1 cellular context compared by ENCODE assay signal in the genomic region with DNA sequence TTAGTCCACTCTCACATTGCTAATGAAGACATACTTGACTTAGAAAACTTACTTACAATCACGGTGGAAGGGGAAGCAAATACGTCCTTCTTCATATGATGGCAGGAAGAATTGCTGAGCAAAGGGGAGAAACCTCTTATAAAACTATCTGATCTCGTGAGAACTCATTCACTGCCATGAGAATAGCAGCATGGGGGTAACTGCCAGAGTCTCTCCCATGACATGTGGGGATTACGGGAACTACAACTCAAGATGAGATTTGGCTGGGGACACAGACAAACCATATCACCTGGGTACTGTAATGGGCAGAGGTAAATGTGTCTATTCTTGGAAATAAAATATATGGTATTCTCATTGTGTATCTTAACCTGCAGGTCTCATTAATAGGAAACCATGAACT.
TF ChIP-seq lines count a peak whose summit lies in the region.

No MANE protein-coding gene starts in this region.

TF ChIP-seq in GM23338, 12 proteins besides CTCF, POLR2A, EP300 and RAD21 (continued from another document):
- TF ChIP-seq, protein P1, sequence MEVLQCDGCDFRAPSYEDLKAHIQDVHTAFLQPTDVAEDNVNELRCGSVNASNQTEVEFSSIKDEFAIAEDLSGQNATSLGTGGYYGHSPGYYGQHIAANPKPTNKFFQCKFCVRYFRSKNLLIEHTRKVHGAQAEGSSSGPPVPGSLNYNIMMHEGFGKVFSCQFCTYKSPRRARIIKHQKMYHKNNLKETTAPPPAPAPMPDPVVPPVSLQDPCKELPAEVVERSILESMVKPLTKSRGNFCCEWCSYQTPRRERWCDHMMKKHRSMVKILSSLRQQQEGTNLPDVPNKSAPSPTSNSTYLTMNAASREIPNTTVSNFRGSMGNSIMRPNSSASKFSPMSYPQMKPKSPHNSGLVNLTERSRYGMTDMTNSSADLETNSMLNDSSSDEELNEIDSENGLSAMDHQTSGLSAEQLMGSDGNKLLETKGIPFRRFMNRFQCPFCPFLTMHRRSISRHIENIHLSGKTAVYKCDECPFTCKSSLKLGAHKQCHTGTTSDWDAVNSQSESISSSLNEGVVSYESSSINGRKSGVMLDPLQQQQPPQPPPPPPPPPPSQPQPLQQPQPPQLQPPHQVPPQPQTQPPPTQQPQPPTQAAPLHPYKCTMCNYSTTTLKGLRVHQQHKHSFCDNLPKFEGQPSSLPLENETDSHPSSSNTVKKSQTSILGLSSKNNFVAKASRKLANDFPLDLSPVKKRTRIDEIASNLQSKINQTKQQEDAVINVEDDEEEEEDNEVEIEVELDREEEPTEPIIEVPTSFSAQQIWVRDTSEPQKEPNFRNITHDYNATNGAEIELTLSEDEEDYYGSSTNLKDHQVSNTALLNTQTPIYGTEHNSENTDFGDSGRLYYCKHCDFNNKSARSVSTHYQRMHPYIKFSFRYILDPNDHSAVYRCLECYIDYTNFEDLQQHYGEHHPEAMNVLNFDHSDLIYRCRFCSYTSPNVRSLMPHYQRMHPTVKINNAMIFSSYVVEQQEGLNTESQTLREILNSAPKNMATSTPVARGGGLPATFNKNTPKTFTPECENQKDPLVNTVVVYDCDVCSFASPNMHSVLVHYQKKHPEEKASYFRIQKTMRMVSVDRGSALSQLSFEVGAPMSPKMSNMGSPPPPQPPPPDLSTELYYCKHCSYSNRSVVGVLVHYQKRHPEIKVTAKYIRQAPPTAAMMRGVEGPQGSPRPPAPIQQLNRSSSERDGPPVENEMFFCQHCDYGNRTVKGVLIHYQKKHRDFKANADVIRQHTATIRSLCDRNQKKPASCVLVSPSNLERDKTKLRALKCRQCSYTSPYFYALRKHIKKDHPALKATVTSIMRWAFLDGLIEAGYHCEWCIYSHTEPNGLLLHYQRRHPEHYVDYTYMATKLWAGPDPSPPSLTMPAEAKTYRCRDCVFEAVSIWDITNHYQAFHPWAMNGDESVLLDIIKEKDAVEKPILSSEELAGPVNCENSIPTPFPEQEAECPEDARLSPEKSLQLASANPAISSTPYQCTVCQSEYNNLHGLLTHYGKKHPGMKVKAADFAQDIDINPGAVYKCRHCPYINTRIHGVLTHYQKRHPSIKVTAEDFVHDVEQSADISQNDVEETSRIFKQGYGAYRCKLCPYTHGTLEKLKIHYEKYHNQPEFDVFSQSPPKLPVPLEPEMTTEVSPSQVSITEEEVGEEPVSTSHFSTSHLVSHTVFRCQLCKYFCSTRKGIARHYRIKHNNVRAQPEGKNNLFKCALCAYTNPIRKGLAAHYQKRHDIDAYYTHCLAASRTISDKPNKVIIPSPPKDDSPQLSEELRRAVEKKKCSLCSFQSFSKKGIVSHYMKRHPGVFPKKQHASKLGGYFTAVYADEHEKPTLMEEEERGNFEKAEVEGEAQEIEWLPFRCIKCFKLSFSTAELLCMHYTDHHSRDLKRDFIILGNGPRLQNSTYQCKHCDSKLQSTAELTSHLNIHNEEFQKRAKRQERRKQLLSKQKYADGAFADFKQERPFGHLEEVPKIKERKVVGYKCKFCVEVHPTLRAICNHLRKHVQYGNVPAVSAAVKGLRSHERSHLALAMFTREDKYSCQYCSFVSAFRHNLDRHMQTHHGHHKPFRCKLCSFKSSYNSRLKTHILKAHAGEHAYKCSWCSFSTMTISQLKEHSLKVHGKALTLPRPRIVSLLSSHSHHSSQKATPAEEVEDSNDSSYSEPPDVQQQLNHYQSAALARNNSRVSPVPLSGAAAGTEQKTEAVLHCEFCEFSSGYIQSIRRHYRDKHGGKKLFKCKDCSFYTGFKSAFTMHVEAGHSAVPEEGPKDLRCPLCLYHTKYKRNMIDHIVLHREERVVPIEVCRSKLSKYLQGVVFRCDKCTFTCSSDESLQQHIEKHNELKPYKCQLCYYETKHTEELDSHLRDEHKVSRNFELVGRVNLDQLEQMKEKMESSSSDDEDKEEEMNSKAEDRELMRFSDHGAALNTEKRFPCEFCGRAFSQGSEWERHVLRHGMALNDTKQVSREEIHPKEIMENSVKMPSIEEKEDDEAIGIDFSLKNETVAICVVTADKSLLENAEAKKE (CRISPR knock-in tag; IDR thresholded peaks at IDR 0.05): no peak
- TF ChIP-seq EZH2 (IDR thresholded peaks at IDR 0.05; ENCODE audit: low read depth, unreplicated experiment): no peak
- no peak for TF ChIP-seq POLR2AphosphoS5 (IDR thresholded peaks at IDR 0.05; ENCODE audit: low read depth)
- TF ChIP-seq ZNF114 (CRISPR knock-in tag; IDR thresholded peaks at IDR 0.05): no peak
- no peak for TF ChIP-seq EZH2phosphoT487 (IDR thresholded peaks at IDR 0.05; ENCODE audit: unreplicated experiment)
- TF ChIP-seq, protein P2, sequence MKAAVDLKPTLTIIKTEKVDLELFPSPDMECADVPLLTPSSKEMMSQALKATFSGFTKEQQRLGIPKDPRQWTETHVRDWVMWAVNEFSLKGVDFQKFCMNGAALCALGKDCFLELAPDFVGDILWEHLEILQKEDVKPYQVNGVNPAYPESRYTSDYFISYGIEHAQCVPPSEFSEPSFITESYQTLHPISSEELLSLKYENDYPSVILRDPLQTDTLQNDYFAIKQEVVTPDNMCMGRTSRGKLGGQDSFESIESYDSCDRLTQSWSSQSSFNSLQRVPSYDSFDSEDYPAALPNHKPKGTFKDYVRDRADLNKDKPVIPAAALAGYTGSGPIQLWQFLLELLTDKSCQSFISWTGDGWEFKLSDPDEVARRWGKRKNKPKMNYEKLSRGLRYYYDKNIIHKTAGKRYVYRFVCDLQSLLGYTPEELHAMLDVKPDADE (IDR thresholded peaks at IDR 0.05): no peak
